Comparison of ENCODE assay signal across 8 cellular contexts in the genomic region with DNA sequence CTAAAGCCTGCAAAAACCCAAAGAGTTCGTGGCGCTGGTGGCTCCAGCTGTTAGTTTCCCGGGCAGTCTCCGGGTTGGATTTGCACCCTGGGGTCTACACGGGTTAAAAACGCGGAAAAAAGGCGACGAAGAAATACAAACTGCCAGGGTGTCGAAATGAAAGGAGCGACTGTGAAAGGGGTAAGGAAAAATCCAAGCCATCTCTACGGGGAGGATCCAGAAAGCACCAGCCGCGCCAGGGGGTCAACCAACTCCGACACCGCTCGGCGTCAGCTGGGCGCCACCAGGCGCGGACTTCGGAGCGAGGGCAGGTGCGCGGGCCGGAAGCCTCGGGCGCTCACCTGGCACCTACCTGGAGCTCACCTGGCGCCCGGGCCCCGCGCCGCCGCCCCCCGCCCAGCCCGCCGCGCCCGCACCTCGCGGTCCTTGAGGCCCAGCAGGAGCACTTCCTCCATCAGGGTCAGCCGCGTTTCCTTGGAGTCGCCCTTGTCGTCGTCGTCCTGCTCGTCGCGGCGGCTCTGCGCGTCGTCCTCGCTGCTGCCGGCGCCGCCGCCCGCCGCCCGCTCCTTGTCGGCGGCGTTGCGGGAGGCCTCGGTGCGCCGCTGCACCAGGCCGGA. TPM values are rescaled to one million over a fixed set of nuclear protein-coding genes. Genes with fewer than 3 reads are reported as not detected.
A peak's percentile ranks its signal among the peaks of the same experiment; 100 is the strongest.
DNase-seq lines count a peak whose midpoint lies in the region; ATAC-seq, FAIRE-seq and TF ChIP-seq lines count a peak whose summit lies in the region.

No MANE protein-coding gene starts in this region.

- peak; percentile 4 to 22 for ATAC-seq in right cardiac atrium
- peak; percentile 23 to 39 (median 26) for ATAC-seq in psoas muscle

- peak overlapping the region; percentile 96 for H3K27ac ChIP-seq in angular gyrus (ENCODE audit: low read depth, low read length)
- peak overlapping the region; percentile 82 for H3K27ac ChIP-seq in right cardiac atrium (ENCODE audit: low read length)
- H3K27ac ChIP-seq in psoas muscle = peak overlapping the region; percentile 100

- DNase-seq in EL = peak; percentile 61
- peak; percentile 45 for DNase-seq in H54 (ENCODE audit: insufficient read length, low spot score)
- peak; percentile 66 for DNase-seq in LoVo (ENCODE audit: low spot score)
- peak; percentile 43 for DNase-seq in SHP77 treated with DMSO at 0.1 percent for 48 hours (lab: John Stamatoyannopoulos, UW)
- DNase-seq in right cardiac atrium = peak; percentile 65 to 80 (median 77)
- DNase-seq in psoas muscle = peak; percentile 65 to 84
- DNase-seq in GDM1 (lab: John Stamatoyannopoulos, UW) = no peak

- WGBS in right cardiac atrium = under 1% methylated on average over 70 of the region's 70 CpGs
- WGBS in psoas muscle, 3 donors = 0 to 1% (median 1%) methylated on average over 45 to 70 of the region's 70 CpGs

- no peaks in the 10 kb centered on the region for H3K9me3 ChIP-seq in right cardiac atrium (ENCODE audit: control insufficient read depth, low read length)
- no peaks in the 10 kb centered on the region for H3K9me3 ChIP-seq in psoas muscle

- FAIRE-seq in H54 (lab: Jason Lieb, UNC) = no peak

- peak overlapping the region; percentile 67 for H3K4me3 ChIP-seq in right cardiac atrium (ENCODE audit: low read length)
- peak overlapping the region; percentile 100 for H3K4me3 ChIP-seq in psoas muscle

- TF ChIP-seq POLR2A in H54 (IDR thresholded peaks at IDR 0.05; ENCODE audit: low read depth, low read length) = no peak

- peaks cover 0 to 27% of the 10 kb centered on the region in 2 donors for H3K36me3 ChIP-seq in psoas muscle (ENCODE audit: insufficient read depth in 1 of 2, low read depth in 1 of 2)

- H3K27me3 ChIP-seq in right cardiac atrium (ENCODE audit: control insufficient read depth, insufficient read depth) (no peaks in the 10 kb centered on the region), psoas muscle (ENCODE audit: insufficient read depth in 3 of 3, low read length in 2 of 3) (no peaks in the 10 kb centered on the region)

- H3K4me1 ChIP-seq in right cardiac atrium (ENCODE audit: control insufficient read depth, insufficient read depth, low read length) = peaks cover 3% of the 10 kb centered on the region
- H3K4me1 ChIP-seq in psoas muscle = peaks cover 44% of the 10 kb centered on the region

- intact Hi-C loops in right cardiac atrium (cut with DNase I) (loop anchor here in 1 of 4 donors (10.0 kb wide), 1 partner anchor 61 kb away; no protein-coding TSS in a partner anchor), psoas muscle (cut with DNase I) (loop anchor here in 1 of 2 donors (10.0 kb wide), 1 partner anchor 51 kb away; no protein-coding TSS in a partner anchor)

- no peak for TF ChIP-seq CTCF in psoas muscle (IDR thresholded peaks at IDR 0.05)

RNA-seq across cellular contexts. Expression of a gene that starts 0.6 kb away (rescaled TPM):
- 10 to 100 TPM; 53.7 to 76.4 (median 57.6) TPM for total RNA-seq in right cardiac atrium
- polyA plus RNA-seq in right cardiac atrium = 40.4 TPM
- total RNA-seq in psoas muscle = 10 to 100 TPM; 23.0 to 55.3 (median 35.0) TPM
- 10 to 100 TPM; 25.4 to 36.8 (median 31.0) TPM for polyA plus RNA-seq in psoas muscle
